ENCODE assay signal across 9 cellular contexts in genomic region chr3:89314454-89314853, GRCh38.
DNase-seq lines count a peak whose midpoint lies in the region; FAIRE-seq and TF ChIP-seq lines count a peak whose summit lies in the region.
"Had no signal": no experiment of that assay in that cellular context is flagged by ENCODE, and none has a peak within 500 bp of the region (broad histone marks: within the 10 kb centered on the region; RNA-seq: fewer than 3 reads in every experiment).

No MANE protein-coding gene starts in this region.

- H4K20me1 ChIP-seq in Karpas-422 (ENCODE audit: insufficient read depth, low read depth, low read length), result no peaks in the 10 kb centered on the region

- H2AFZ ChIP-seq in Karpas-422 (ENCODE audit: low read length), result no peak overlapping the region

- no peak for FAIRE-seq in RCC 7860 (lab: Jason Lieb, UNC)

- no peaks in the 10 kb centered on the region for H3K4me1 ChIP-seq in Karpas-422 (ENCODE audit: low read length)

- no peak for DNase-seq in AG09309 (ENCODE audit: low read depth)
- peak; percentile 3 for DNase-seq in HK-2 (ENCODE audit: unreplicated experiment)
- DNase-seq in SHP77 treated with DMSO at 0.1 percent for 48 hours (lab: John Stamatoyannopoulos, UW), result peak; percentile 12
- peak; percentile 1 for DNase-seq in glomerular visceral epithelial cell (ENCODE audit: extremely low spot score)
- DNase-seq in NCI-H1048 (lab: John Stamatoyannopoulos, UW), result no peak
- DNase-seq in NCI-H345 treated with DMSO at 0.1 percent for 48 hours (lab: John Stamatoyannopoulos, UW; ENCODE audit: unreplicated experiment), result no peak
- DNase-seq in Karpas-422, result no peak
- no peak for DNase-seq in RCC 7860 (ENCODE audit: low spot score)
- DNase-seq: NCI-H2227 treated with DMSO at 0.1 percent for 48 hours had no signal

- no peak overlapping the region for H3K9ac ChIP-seq in Karpas-422 (ENCODE audit: low read length)

- no peaks in the 10 kb centered on the region for H3K9me2 ChIP-seq in Karpas-422 (replicated peaks; ENCODE audit: insufficient read depth, low read length)

- peaks cover 3% of the 10 kb centered on the region; the same call in 1 of the 2 replicates for H3K9me3 ChIP-seq in Karpas-422 (ENCODE audit: low read length)

- H3K4me2 ChIP-seq in Karpas-422 (ENCODE audit: low read depth, low read length, poor library complexity, severe bottlenecking), result no peak overlapping the region

- no peaks in the 10 kb centered on the region for H3K27me3 ChIP-seq in Karpas-422 (ENCODE audit: low read length)

- peak; percentile 24 for TF ChIP-seq CTCF in AG09309 (IDR thresholded peaks at IDR 0.05; ENCODE audit: control insufficient read depth, insufficient read depth, low read depth, low read length, missing control alignments)

- H3K27ac ChIP-seq in Karpas-422 (ENCODE audit: low read length), result no peak overlapping the region

- H3K36me3 ChIP-seq in Karpas-422 (ENCODE audit: insufficient read depth, low read length), result no peaks in the 10 kb centered on the region

- H3K4me3 ChIP-seq in AG09309 (ENCODE audit: control insufficient read depth, low read depth, low read length) (no peak overlapping the region), Karpas-422 (ENCODE audit: low read length) (no peak overlapping the region)

- H3K79me2 ChIP-seq in Karpas-422 (ENCODE audit: low read length), result no peaks in the 10 kb centered on the region

Comparison
In these comparisons a context has a peak if more than half of its experiments do, and no peak if none do; other contexts are left out.
1. DNase-seq: peak in HK-2 (single experiment), SHP77 treated with DMSO at 0.1 percent for 48 hours (single experiment) and glomerular visceral epithelial cell (single experiment); none in AG09309 (single experiment), NCI-H1048 (single experiment), NCI-H345 treated with DMSO at 0.1 percent for 48 hours (single experiment), Karpas-422 (single experiment) and RCC 7860 (single experiment).